ENCODE assay signal across 23 cellular contexts in genomic region chr12:115194448-115194847, GRCh38.
"Had no signal": no experiment of that assay in that cellular context is flagged by ENCODE, and none has a peak within 500 bp of the region (broad histone marks: within the 10 kb centered on the region; RNA-seq: fewer than 3 reads in every experiment).

No MANE protein-coding gene starts in this region.

- H3K27ac ChIP-seq: ascending aorta, tibial nerve had no signal

- H3K27me3 Mint-ChIP-seq: activated CD4-positive, alpha-beta memory T cell treated with anti-CD3 and anti-CD28 coated beads, Interleukin-2, amount 10 ng/mL, durations not matched to agents 7 days and 5 days; activated CD4-positive, alpha-beta T cell treated with anti-CD3 and anti-CD28 coated beads, Interleukin-2, amount 10 ng/mL, durations not matched to agents 7 days and 5 days; activated naive CD4-positive, alpha-beta T cell treated with anti-CD3 and anti-CD28 coated beads, Interleukin-2, amount 10 ng/mL, durations not matched to agents 7 days and 5 days; activated naive CD8-positive, alpha-beta T cell treated with anti-CD3 and anti-CD28 coated beads, Interleukin-2, amount 10 ng/mL, durations not matched to agents 7 days and 5 days; activated T-cell treated with anti-CD3 and anti-CD28 coated beads, Interleukin-2, amount 50 U/mL, for 24 hours; effector memory CD8-positive, alpha-beta T cell; T-helper 17 cell had no signal

- DNase-seq: activated CD4-positive, alpha-beta memory T cell treated with anti-CD3 and anti-CD28 coated beads, Interleukin-2, amount 10 ng/mL, durations not matched to agents 7 days and 5 days; activated CD4-positive, alpha-beta T cell treated with anti-CD3 and anti-CD28 coated beads, Interleukin-2, amount 10 ng/mL, durations not matched to agents 7 days and 5 days; activated CD4-positive, CD25-positive, alpha-beta regulatory T cell treated with anti-CD3 and anti-CD28 coated beads, Interleukin-2, amount 50 U/mL, for 72 hours; activated CD8-positive, alpha-beta memory T cell treated with anti-CD3 and anti-CD28 coated beads, Interleukin-2, amount 50 U/mL, for 48 hours; activated gamma-delta T cell; activated naive CD4-positive, alpha-beta T cell treated with anti-CD3 and anti-CD28 coated beads, Interleukin-2, amount 10 ng/mL, durations not matched to agents 7 days and 5 days; activated naive CD8-positive, alpha-beta T cell treated with anti-CD3 and anti-CD28 coated beads, Interleukin-2, amount 10 ng/mL, durations not matched to agents 7 days and 5 days; activated T-cell treated with anti-CD3 and anti-CD28 coated beads, Interleukin-2, amount 50 U/mL, for 24 hours; caudate nucleus; cortex of kidney; effector memory CD8-positive, alpha-beta T cell; foreskin fibroblast; left ventricle myocardium superior; natural killer cell; posterior cingulate gyrus; right cardiac atrium; stimulated activated CD4-positive, alpha-beta T cell treated with anti-CD3 and anti-CD28 coated beads, Interleukin-2, amount 100 ng/mL, for 48 hours; stimulated activated naive CD4-positive, alpha-beta T cell treated with Interleukin-2 at 50 U/mL for 16 hours; T-helper 17 cell; T1000 had no signal

- H3K4me3 Mint-ChIP-seq: activated CD4-positive, alpha-beta memory T cell treated with anti-CD3 and anti-CD28 coated beads, Interleukin-2, amount 10 ng/mL, durations not matched to agents 7 days and 5 days; activated CD4-positive, alpha-beta T cell treated with anti-CD3 and anti-CD28 coated beads, Interleukin-2, amount 10 ng/mL, durations not matched to agents 7 days and 5 days; activated naive CD4-positive, alpha-beta T cell treated with anti-CD3 and anti-CD28 coated beads, Interleukin-2, amount 10 ng/mL, durations not matched to agents 7 days and 5 days; activated naive CD8-positive, alpha-beta T cell treated with anti-CD3 and anti-CD28 coated beads, Interleukin-2, amount 10 ng/mL, durations not matched to agents 7 days and 5 days; activated T-cell treated with anti-CD3 and anti-CD28 coated beads, Interleukin-2, amount 50 U/mL, for 24 hours; brain; effector memory CD8-positive, alpha-beta T cell; natural killer cell; T-helper 17 cell had no signal

- H3K9me3 ChIP-seq: ascending aorta had no signal

- H3K4me3 ChIP-seq: ascending aorta, tibial nerve had no signal

- H3K27me3 ChIP-seq: ascending aorta, tibial nerve had no signal

- ATAC-seq: effector memory CD8-positive, alpha-beta T cell; left ventricle myocardium superior; natural killer cell; right cardiac atrium; T-helper 17 cell had no signal

- H3K27ac Mint-ChIP-seq: activated CD4-positive, alpha-beta memory T cell treated with anti-CD3 and anti-CD28 coated beads, Interleukin-2, amount 10 ng/mL, durations not matched to agents 7 days and 5 days; activated CD4-positive, alpha-beta T cell treated with anti-CD3 and anti-CD28 coated beads, Interleukin-2, amount 10 ng/mL, durations not matched to agents 7 days and 5 days; activated naive CD4-positive, alpha-beta T cell treated with anti-CD3 and anti-CD28 coated beads, Interleukin-2, amount 10 ng/mL, durations not matched to agents 7 days and 5 days; activated naive CD8-positive, alpha-beta T cell treated with anti-CD3 and anti-CD28 coated beads, Interleukin-2, amount 10 ng/mL, durations not matched to agents 7 days and 5 days; activated T-cell treated with anti-CD3 and anti-CD28 coated beads, Interleukin-2, amount 50 U/mL, for 24 hours; effector memory CD8-positive, alpha-beta T cell; natural killer cell; T-helper 17 cell had no signal

- H3K36me3 Mint-ChIP-seq: activated naive CD4-positive, alpha-beta T cell treated with anti-CD3 and anti-CD28 coated beads, Interleukin-2, amount 10 ng/mL, durations not matched to agents 7 days and 5 days; activated naive CD8-positive, alpha-beta T cell treated with anti-CD3 and anti-CD28 coated beads, Interleukin-2, amount 10 ng/mL, durations not matched to agents 7 days and 5 days; brain; natural killer cell had no signal

- H3K36me3 ChIP-seq: ascending aorta, tibial nerve had no signal

- H3K4me1 ChIP-seq: ascending aorta, tibial nerve had no signal

- H3K9me3 Mint-ChIP-seq: brain had no signal

- H3K4me1 Mint-ChIP-seq: activated CD4-positive, alpha-beta memory T cell treated with anti-CD3 and anti-CD28 coated beads, Interleukin-2, amount 10 ng/mL, durations not matched to agents 7 days and 5 days; activated CD4-positive, alpha-beta T cell treated with anti-CD3 and anti-CD28 coated beads, Interleukin-2, amount 10 ng/mL, durations not matched to agents 7 days and 5 days; activated naive CD4-positive, alpha-beta T cell treated with anti-CD3 and anti-CD28 coated beads, Interleukin-2, amount 10 ng/mL, durations not matched to agents 7 days and 5 days; activated naive CD8-positive, alpha-beta T cell treated with anti-CD3 and anti-CD28 coated beads, Interleukin-2, amount 10 ng/mL, durations not matched to agents 7 days and 5 days; natural killer cell; T-helper 17 cell had no signal
